Comparison of ENCODE assay signal across 8 cellular contexts in genomic region chr12:123973552-123974341, GRCh38. TPM values are rescaled to one million over a fixed set of nuclear protein-coding genes. Genes with fewer than 3 reads are reported as not detected.
DNase-seq lines count a peak whose midpoint lies in the region; ATAC-seq and TF ChIP-seq lines count a peak whose summit lies in the region.

No MANE protein-coding gene starts in this region.

- TF ChIP-seq CTCF in endothelial cell (IDR thresholded peaks at IDR 0.05; ENCODE audit: unreplicated experiment), result no peak

- H3K4me1 ChIP-seq in CD4-positive, CD25-positive, alpha-beta regulatory T cell (ENCODE audit: control insufficient read depth, insufficient read depth, low read length, poor library complexity, severe bottlenecking), result peaks cover 19% of the 10 kb centered on the region
- peaks cover 11% of the 10 kb centered on the region for H3K4me1 ChIP-seq in mucosa of stomach (ENCODE audit: control insufficient read depth, insufficient read depth, low read length)
- H3K4me1 ChIP-seq in thymus (ENCODE audit: control insufficient read depth, insufficient read depth, low read length), result peaks cover 8% of the 10 kb centered on the region

- H3K4me3 ChIP-seq in CD4-positive, CD25-positive, alpha-beta regulatory T cell (ENCODE audit: low read depth, low read length), result peak overlapping the region; percentile 49
- H3K4me3 ChIP-seq in Jurkat, Clone E6-1 (ENCODE audit: low read length), result peak overlapping the region; percentile 72
- H3K4me3 ChIP-seq in mucosa of stomach (ENCODE audit: low read length) (peak overlapping the region; percentile 66), thymus (ENCODE audit: low read length) (peak overlapping the region; percentile 95)

- CTCF ChIA-PET in activated CD4-positive, alpha-beta memory T cell treated with anti-CD3 and anti-CD28 coated beads for 36 hours (lab: Charles Lee), result interaction anchor here (0.7 to 1.7 kb wide), 2 partner anchors 10 to 258 kb away, joined by 3 to 4 read pairs; no protein-coding TSS in a partner anchor

- H3K4me1 Mint-ChIP-seq in CD4-positive, CD25-positive, alpha-beta regulatory T cell, result peaks cover 7 to 37% (median 29%) of the 10 kb centered on the region in 4 donors
- H3K4me1 Mint-ChIP-seq in activated CD4-positive, alpha-beta memory T cell treated with anti-CD3 and anti-CD28 coated beads for 36 hours (ENCODE audit: low read depth), result peaks cover 40% of the 10 kb centered on the region
- peaks cover 26% of the 10 kb centered on the region for H3K4me1 Mint-ChIP-seq in endothelial cell (ENCODE audit: unreplicated experiment)

- H3K9me3 ChIP-seq in CD4-positive, CD25-positive, alpha-beta regulatory T cell (ENCODE audit: control insufficient read depth in 2 of 2, low read length in 2 of 2), result no peaks in the 10 kb centered on the region
- H3K9me3 ChIP-seq in mucosa of stomach (ENCODE audit: control insufficient read depth, low read length) (no peaks in the 10 kb centered on the region), thymus (ENCODE audit: control insufficient read depth) (no peaks in the 10 kb centered on the region)

- peak; percentile 7 to 17 (median 10) for DNase-seq in CD4-positive, CD25-positive, alpha-beta regulatory T cell
- DNase-seq in Jurkat, Clone E6-1 (ENCODE audit: low read depth, low spot score), result no peak
- peak; percentile 35 for DNase-seq in activated CD4-positive, alpha-beta memory T cell treated with anti-CD3 and anti-CD28 coated beads for 36 hours
- peak; percentile 56 for DNase-seq in endothelial cell (ENCODE audit: low spot score)
- DNase-seq in NCI-H1048 (lab: John Stamatoyannopoulos, UW), result no peak

- H3K27me3 ChIP-seq in CD4-positive, CD25-positive, alpha-beta regulatory T cell (ENCODE audit: control insufficient read depth, insufficient read depth, low read length), result no peaks in the 10 kb centered on the region
- H3K27me3 ChIP-seq in mucosa of stomach (ENCODE audit: control insufficient read depth, insufficient read depth, low read length) (no peaks in the 10 kb centered on the region), thymus (ENCODE audit: control insufficient read depth, insufficient read depth) (no peaks in the 10 kb centered on the region)

- peak overlapping the region; percentile 84 to 95 (median 88) for H3K27ac Mint-ChIP-seq in CD4-positive, CD25-positive, alpha-beta regulatory T cell
- peak overlapping the region; percentile 73 for H3K27ac Mint-ChIP-seq in activated CD4-positive, alpha-beta memory T cell treated with anti-CD3 and anti-CD28 coated beads for 36 hours
- H3K27ac Mint-ChIP-seq in endothelial cell (ENCODE audit: unreplicated experiment), result peak overlapping the region; percentile 96

- H3K36me3 Mint-ChIP-seq in CD4-positive, CD25-positive, alpha-beta regulatory T cell, result peaks cover 7% of the 10 kb centered on the region
- peaks cover 15% of the 10 kb centered on the region for H3K36me3 Mint-ChIP-seq in activated CD4-positive, alpha-beta memory T cell treated with anti-CD3 and anti-CD28 coated beads for 36 hours
- H3K36me3 Mint-ChIP-seq in endothelial cell (ENCODE audit: low read depth, unreplicated experiment), result peaks cover 18% of the 10 kb centered on the region

- H3K27ac ChIP-seq in CD4-positive, CD25-positive, alpha-beta regulatory T cell (ENCODE audit: insufficient read depth, low read length, poor library complexity, severe bottlenecking), result peak overlapping the region; percentile 70
- H3K27ac ChIP-seq in thymus (ENCODE audit: low read depth), result peak overlapping the region; percentile 79

- no peaks in the 10 kb centered on the region for H3K36me3 ChIP-seq in CD4-positive, CD25-positive, alpha-beta regulatory T cell (ENCODE audit: control insufficient read depth, insufficient read depth, low read length)
- H3K36me3 ChIP-seq in mucosa of stomach (ENCODE audit: control insufficient read depth, insufficient read depth, low read length), result peaks cover 5% of the 10 kb centered on the region
- H3K36me3 ChIP-seq in thymus (ENCODE audit: control insufficient read depth, insufficient read depth), result no peaks in the 10 kb centered on the region

- ATAC-seq in CD4-positive, CD25-positive, alpha-beta regulatory T cell (ENCODE audit: low read depth in 2 of 2), result no peak
- ATAC-seq in GM21381 (IDR thresholded peaks at IDR 0.05; ENCODE audit: unreplicated experiment), result peak; percentile 15

- intact Hi-C loops in activated CD4-positive, alpha-beta memory T cell treated with anti-CD3 and anti-CD28 coated beads for 36 hours (cut with micrococcal nuclease), result loop anchor here (2.0 kb wide), 2 partner anchors 35 to 69 kb away; no protein-coding TSS in a partner anchor

- peak overlapping the region; percentile 86 to 96 (median 94) for H3K4me3 Mint-ChIP-seq in CD4-positive, CD25-positive, alpha-beta regulatory T cell
- peak overlapping the region; percentile 93 for H3K4me3 Mint-ChIP-seq in activated CD4-positive, alpha-beta memory T cell treated with anti-CD3 and anti-CD28 coated beads for 36 hours
- peak overlapping the region; percentile 97 for H3K4me3 Mint-ChIP-seq in endothelial cell (ENCODE audit: unreplicated experiment)

- peak overlapping the region; percentile 51 for H3K9ac ChIP-seq in mucosa of stomach (ENCODE audit: low read length)

- POLR2A ChIA-PET in activated CD4-positive, alpha-beta memory T cell treated with anti-CD3 and anti-CD28 coated beads for 36 hours (lab: Charles Lee), result no interaction called here

- 3% methylated on average over 69 of the region's 69 CpGs for whole genome bisulfite sequencing in thymus

- H3K9me3 Mint-ChIP-seq in CD4-positive, CD25-positive, alpha-beta regulatory T cell, result peaks cover 0 to 3% (median 0%) of the 10 kb centered on the region in 7 donors
- H3K9me3 Mint-ChIP-seq in activated CD4-positive, alpha-beta memory T cell treated with anti-CD3 and anti-CD28 coated beads for 36 hours, result no peaks in the 10 kb centered on the region
- no peaks in the 10 kb centered on the region for H3K9me3 Mint-ChIP-seq in endothelial cell (ENCODE audit: unreplicated experiment)

- H3K27me3 Mint-ChIP-seq in CD4-positive, CD25-positive, alpha-beta regulatory T cell, result peaks cover 4% of the 10 kb centered on the region
- H3K27me3 Mint-ChIP-seq in activated CD4-positive, alpha-beta memory T cell treated with anti-CD3 and anti-CD28 coated beads for 36 hours, result no peaks in the 10 kb centered on the region
- peaks cover 10% of the 10 kb centered on the region for H3K27me3 Mint-ChIP-seq in endothelial cell (ENCODE audit: unreplicated experiment)

RNA-seq across cellular contexts. Expression of gene ZNF664, which starts 0.7 kb away (rescaled TPM):
- total RNA-seq in CD4-positive, CD25-positive, alpha-beta regulatory T cell, result 24.5 TPM
- polyA plus RNA-seq in CD4-positive, CD25-positive, alpha-beta regulatory T cell, result 10 to 100 TPM in 2 of 4 donors, 1 to 10 TPM in 2; 6.9 to 10.3 (median 9.5) TPM
- polyA plus RNA-seq in Jurkat, Clone E6-1 (2012; ENCODE audit: insufficient read depth, insufficient read length), result 66.9 TPM
- total RNA-seq in activated CD4-positive, alpha-beta memory T cell treated with anti-CD3 and anti-CD28 coated beads for 36 hours, result 10 to 100 TPM; 53.2 to 56.9 TPM
- total RNA-seq in endothelial cell (ENCODE audit: unreplicated experiment), result 119 TPM
- 36.0 TPM for polyA plus RNA-seq in thymus

RNA-seq across cellular contexts. Expression of gene CCDC92, which starts 1.1 kb away (rescaled TPM):
- total RNA-seq in CD4-positive, CD25-positive, alpha-beta regulatory T cell, result 19.5 TPM
- 10 to 100 TPM; 12.9 to 24.1 (median 19.2) TPM for polyA plus RNA-seq in CD4-positive, CD25-positive, alpha-beta regulatory T cell
- 15.9 TPM for polyA plus RNA-seq in Jurkat, Clone E6-1 (2012; ENCODE audit: insufficient read depth, insufficient read length)
- total RNA-seq in activated CD4-positive, alpha-beta memory T cell treated with anti-CD3 and anti-CD28 coated beads for 36 hours, result 10 to 100 TPM; 11.4 to 11.7 TPM
- total RNA-seq in endothelial cell (ENCODE audit: unreplicated experiment), result 25.0 TPM
- 34.4 TPM for polyA plus RNA-seq in thymus

Comparison
In these comparisons a context has a peak if more than half of its experiments do, and no peak if none do; other contexts are left out.
1. DNase-seq: peak in CD4-positive, CD25-positive, alpha-beta regulatory T cell (3 of 3), activated CD4-positive, alpha-beta memory T cell treated with anti-CD3 and anti-CD28 coated beads for 36 hours (single experiment) and endothelial cell (single experiment); none in Jurkat, Clone E6-1 (single experiment) and NCI-H1048 (single experiment).
2. Peak in every context shown above with its lines, with median percentiles within 50 percentile points of each other: H3K4me3 ChIP-seq, H3K27ac Mint-ChIP-seq and H3K4me3 Mint-ChIP-seq.